In the genomic region with DNA sequence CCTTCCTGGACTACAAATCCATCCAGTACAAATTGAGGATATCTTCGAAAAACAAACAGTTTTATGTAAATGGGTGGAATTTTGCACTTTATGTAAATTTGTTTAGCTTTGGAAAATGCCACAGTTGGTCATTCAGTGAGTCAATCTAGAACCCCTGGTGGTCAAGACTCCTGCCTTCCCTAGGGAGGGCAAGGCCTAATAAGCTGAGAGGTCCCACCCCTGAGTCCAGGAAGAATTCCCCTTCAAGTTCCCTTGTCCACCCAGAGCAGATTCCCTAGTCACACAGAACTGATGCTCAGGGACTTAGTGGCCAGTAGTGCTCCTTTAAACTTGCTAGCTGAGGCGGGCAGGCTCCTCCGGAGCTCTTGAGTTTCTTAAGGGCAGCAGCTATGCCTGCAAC, we compare ENCODE assay signal across 2 cellular contexts.
TF ChIP-seq lines count a peak whose summit lies in the region.

No MANE protein-coding gene starts in this region.

TF ChIP-seq in HepG2, 621 proteins besides CTCF, POLR2A, EP300 and RAD21 (continues in another document):
- no peak for TF ChIP-seq ZNF557 (CRISPR knock-in tag; IDR thresholded peaks at IDR 0.05)
- no peak for TF ChIP-seq THAP7 (CRISPR knock-in tag; IDR thresholded peaks at IDR 0.05)
- TF ChIP-seq TRIM22 (IDR thresholded peaks at IDR 0.05), result no peak
- TF ChIP-seq NCOA1 (CRISPR knock-in tag; IDR thresholded peaks at IDR 0.05), result no peak
- no peak for TF ChIP-seq ZNF256 (CRISPR knock-in tag; conservative IDR thresholded peaks at IDR 0.05)
- no peak for TF ChIP-seq TOE1 (CRISPR knock-in tag; IDR thresholded peaks at IDR 0.05)
- TF ChIP-seq, protein P1, sequence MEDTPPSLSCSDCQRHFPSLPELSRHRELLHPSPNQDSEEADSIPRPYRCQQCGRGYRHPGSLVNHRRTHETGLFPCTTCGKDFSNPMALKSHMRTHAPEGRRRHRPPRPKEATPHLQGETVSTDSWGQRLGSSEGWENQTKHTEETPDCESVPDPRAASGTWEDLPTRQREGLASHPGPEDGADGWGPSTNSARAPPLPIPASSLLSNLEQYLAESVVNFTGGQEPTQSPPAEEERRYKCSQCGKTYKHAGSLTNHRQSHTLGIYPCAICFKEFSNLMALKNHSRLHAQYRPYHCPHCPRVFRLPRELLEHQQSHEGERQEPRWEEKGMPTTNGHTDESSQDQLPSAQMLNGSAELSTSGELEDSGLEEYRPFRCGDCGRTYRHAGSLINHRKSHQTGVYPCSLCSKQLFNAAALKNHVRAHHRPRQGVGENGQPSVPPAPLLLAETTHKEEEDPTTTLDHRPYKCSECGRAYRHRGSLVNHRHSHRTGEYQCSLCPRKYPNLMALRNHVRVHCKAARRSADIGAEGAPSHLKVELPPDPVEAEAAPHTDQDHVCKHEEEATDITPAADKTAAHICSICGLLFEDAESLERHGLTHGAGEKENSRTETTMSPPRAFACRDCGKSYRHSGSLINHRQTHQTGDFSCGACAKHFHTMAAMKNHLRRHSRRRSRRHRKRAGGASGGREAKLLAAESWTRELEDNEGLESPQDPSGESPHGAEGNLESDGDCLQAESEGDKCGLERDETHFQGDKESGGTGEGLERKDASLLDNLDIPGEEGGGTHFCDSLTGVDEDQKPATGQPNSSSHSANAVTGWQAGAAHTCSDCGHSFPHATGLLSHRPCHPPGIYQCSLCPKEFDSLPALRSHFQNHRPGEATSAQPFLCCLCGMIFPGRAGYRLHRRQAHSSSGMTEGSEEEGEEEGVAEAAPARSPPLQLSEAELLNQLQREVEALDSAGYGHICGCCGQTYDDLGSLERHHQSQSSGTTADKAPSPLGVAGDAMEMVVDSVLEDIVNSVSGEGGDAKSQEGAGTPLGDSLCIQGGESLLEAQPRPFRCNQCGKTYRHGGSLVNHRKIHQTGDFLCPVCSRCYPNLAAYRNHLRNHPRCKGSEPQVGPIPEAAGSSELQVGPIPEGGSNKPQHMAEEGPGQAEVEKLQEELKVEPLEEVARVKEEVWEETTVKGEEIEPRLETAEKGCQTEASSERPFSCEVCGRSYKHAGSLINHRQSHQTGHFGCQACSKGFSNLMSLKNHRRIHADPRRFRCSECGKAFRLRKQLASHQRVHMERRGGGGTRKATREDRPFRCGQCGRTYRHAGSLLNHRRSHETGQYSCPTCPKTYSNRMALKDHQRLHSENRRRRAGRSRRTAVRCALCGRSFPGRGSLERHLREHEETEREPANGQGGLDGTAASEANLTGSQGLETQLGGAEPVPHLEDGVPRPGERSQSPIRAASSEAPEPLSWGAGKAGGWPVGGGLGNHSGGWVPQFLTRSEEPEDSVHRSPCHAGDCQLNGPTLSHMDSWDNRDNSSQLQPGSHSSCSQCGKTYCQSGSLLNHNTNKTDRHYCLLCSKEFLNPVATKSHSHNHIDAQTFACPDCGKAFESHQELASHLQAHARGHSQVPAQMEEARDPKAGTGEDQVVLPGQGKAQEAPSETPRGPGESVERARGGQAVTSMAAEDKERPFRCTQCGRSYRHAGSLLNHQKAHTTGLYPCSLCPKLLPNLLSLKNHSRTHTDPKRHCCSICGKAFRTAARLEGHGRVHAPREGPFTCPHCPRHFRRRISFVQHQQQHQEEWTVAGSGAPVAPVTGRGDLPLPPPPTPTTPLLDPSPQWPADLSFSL (CRISPR knock-in tag; IDR thresholded peaks at IDR 0.05), result no peak
- TF ChIP-seq ZNF230 (CRISPR knock-in tag; IDR thresholded peaks at IDR 0.05), result no peak
- no peak for TF ChIP-seq CENPT (CRISPR knock-in tag; IDR thresholded peaks at IDR 0.05; ENCODE audit: low read depth)
- TF ChIP-seq MNT (IDR thresholded peaks at IDR 0.05), result no peak
- TF ChIP-seq ZNF496 (CRISPR knock-in tag; IDR thresholded peaks at IDR 0.05; ENCODE audit: insufficient replicate concordance), result no peak
- no peak for TF ChIP-seq RORA (CRISPR knock-in tag; IDR thresholded peaks at IDR 0.05)
- TF ChIP-seq ZNF180 (CRISPR knock-in tag; IDR thresholded peaks at IDR 0.05; ENCODE audit: borderline replicate concordance, low read depth), result no peak
- TF ChIP-seq HNRNPK (IDR thresholded peaks at IDR 0.05; ENCODE audit: low read depth, low read length, poor library complexity, severe bottlenecking), result no peak
- no peak for TF ChIP-seq NR2C2 (CRISPR knock-in tag; IDR thresholded peaks at IDR 0.05; ENCODE audit: borderline replicate concordance)
- no peak for TF ChIP-seq ZBTB3 (CRISPR knock-in tag; IDR thresholded peaks at IDR 0.05; ENCODE audit: borderline replicate concordance, low read depth)

TF ChIP-seq in K562, 482 proteins besides CTCF, POLR2A, EP300 and RAD21:
- no peak for TF ChIP-seq ZNF668 (CRISPR knock-in tag; IDR thresholded peaks at IDR 0.05)
- no peak for TF ChIP-seq HNRNPH1 (optimal IDR thresholded peaks at IDR 0.05; ENCODE audit: low read depth, low read length)
- TF ChIP-seq ERF (CRISPR knock-in tag; IDR thresholded peaks at IDR 0.05), result no peak
- no peak for TF ChIP-seq ARID3B (CRISPR knock-in tag; IDR thresholded peaks at IDR 0.05; ENCODE audit: borderline replicate concordance)
- TF ChIP-seq TRIM24 (IDR thresholded peaks at IDR 0.05), result no peak
- no peak for TF ChIP-seq RAD51 (IDR thresholded peaks at IDR 0.05; ENCODE audit: borderline replicate concordance, low read depth)
- TF ChIP-seq, protein P2, sequence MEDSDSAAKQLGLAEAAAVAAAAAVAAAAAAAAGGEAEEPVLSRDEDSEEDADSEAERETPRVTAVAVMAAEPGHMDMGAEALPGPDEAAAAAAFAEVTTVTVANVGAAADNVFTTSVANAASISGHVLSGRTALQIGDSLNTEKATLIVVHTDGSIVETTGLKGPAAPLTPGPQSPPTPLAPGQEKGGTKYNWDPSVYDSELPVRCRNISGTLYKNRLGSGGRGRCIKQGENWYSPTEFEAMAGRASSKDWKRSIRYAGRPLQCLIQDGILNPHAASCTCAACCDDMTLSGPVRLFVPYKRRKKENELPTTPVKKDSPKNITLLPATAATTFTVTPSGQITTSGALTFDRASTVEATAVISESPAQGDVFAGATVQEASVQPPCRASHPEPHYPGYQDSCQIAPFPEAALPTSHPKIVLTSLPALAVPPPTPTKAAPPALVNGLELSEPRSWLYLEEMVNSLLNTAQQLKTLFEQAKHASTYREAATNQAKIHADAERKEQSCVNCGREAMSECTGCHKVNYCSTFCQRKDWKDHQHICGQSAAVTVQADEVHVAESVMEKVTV (CRISPR knock-in tag; IDR thresholded peaks at IDR 0.05), result no peak
- no peak for TF ChIP-seq EZH2 (IDR thresholded peaks at IDR 0.05; ENCODE audit: borderline replicate concordance, low read depth, low read length)
- no peak for TF ChIP-seq HDAC1 (IDR thresholded peaks at IDR 0.05)
- no peak for TF ChIP-seq SMAD1 (IDR thresholded peaks at IDR 0.05; ENCODE audit: low read depth, low read length, partially characterized antibody)
- TF ChIP-seq MBD2 (IDR thresholded peaks at IDR 0.05; ENCODE audit: borderline replicate concordance, low read depth), result no peak
- TF ChIP-seq COPS2 (conservative IDR thresholded peaks at IDR 0.05), result no peak
- TF ChIP-seq, protein P3, sequence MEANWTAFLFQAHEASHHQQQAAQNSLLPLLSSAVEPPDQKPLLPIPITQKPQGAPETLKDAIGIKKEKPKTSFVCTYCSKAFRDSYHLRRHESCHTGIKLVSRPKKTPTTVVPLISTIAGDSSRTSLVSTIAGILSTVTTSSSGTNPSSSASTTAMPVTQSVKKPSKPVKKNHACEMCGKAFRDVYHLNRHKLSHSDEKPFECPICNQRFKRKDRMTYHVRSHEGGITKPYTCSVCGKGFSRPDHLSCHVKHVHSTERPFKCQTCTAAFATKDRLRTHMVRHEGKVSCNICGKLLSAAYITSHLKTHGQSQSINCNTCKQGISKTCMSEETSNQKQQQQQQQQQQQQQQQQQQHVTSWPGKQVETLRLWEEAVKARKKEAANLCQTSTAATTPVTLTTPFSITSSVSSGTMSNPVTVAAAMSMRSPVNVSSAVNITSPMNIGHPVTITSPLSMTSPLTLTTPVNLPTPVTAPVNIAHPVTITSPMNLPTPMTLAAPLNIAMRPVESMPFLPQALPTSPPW (CRISPR knock-in tag; IDR thresholded peaks at IDR 0.05), result no peak
- no peak for TF ChIP-seq ZNF239 (CRISPR knock-in tag; IDR thresholded peaks at IDR 0.05)
- TF ChIP-seq, protein P4, sequence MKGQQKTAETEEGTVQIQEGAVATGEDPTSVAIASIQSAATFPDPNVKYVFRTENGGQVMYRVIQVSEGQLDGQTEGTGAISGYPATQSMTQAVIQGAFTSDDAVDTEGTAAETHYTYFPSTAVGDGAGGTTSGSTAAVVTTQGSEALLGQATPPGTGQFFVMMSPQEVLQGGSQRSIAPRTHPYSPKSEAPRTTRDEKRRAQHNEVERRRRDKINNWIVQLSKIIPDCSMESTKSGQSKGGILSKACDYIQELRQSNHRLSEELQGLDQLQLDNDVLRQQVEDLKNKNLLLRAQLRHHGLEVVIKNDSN (CRISPR knock-in tag; IDR thresholded peaks at IDR 0.05), result no peak
- TF ChIP-seq, protein P5, sequence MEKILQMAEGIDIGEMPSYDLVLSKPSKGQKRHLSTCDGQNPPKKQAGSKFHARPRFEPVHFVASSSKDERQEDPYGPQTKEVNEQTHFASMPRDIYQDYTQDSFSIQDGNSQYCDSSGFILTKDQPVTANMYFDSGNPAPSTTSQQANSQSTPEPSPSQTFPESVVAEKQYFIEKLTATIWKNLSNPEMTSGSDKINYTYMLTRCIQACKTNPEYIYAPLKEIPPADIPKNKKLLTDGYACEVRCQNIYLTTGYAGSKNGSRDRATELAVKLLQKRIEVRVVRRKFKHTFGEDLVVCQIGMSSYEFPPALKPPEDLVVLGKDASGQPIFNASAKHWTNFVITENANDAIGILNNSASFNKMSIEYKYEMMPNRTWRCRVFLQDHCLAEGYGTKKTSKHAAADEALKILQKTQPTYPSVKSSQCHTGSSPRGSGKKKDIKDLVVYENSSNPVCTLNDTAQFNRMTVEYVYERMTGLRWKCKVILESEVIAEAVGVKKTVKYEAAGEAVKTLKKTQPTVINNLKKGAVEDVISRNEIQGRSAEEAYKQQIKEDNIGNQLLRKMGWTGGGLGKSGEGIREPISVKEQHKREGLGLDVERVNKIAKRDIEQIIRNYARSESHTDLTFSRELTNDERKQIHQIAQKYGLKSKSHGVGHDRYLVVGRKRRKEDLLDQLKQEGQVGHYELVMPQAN (IDR thresholded peaks at IDR 0.05; ENCODE audit: borderline replicate concordance), result no peak
- TF ChIP-seq CGGBP1 (CRISPR knock-in tag; IDR thresholded peaks at IDR 0.05), result no peak
TF ChIP-seq in K562: peak in this region for 0.
